ENCODE assay signal across 10 cellular contexts in genomic region chr20:31566658-31567379, GRCh38. TPM values are rescaled to one million over a fixed set of nuclear protein-coding genes. Genes with fewer than 3 reads are reported as not detected.
DNase-seq lines count a peak whose midpoint lies in the region; ATAC-seq, FAIRE-seq and TF ChIP-seq lines count a peak whose summit lies in the region.
"Had no signal": no experiment of that assay in that cellular context is flagged by ENCODE, and none has a peak within 500 bp of the region (broad histone marks: within the 10 kb centered on the region; RNA-seq: fewer than 3 reads in every experiment).

No MANE protein-coding gene starts in this region.

- no peak for TF ChIP-seq RAD21 in SK-N-SH (IDR thresholded peaks at IDR 0.05; ENCODE audit: low read length)

- H3K9me3 ChIP-seq in SK-N-SH (no peaks in the 10 kb centered on the region), body of pancreas (no peaks in the 10 kb centered on the region), smooth muscle cell (replicated peaks; ENCODE audit: low read depth) (no peaks in the 10 kb centered on the region)

- CTCF ChIA-PET in SK-N-SH (lab: Yijun Ruan, JAX), result interaction anchor here (1.1 to 31.0 kb wide), 4 partner anchors 9 to 157 kb away, joined by 3 to 1802 read pairs (median 85); partner anchors contain the start of genes BCL2L1 and ID1

- FAIRE-seq in GM12892 (lab: Jason Lieb, UNC) (no peak), GM19239 (lab: Jason Lieb, UNC) (no peak)

- H3K4me2 ChIP-seq in SK-N-SH (no peak overlapping the region), smooth muscle cell (no peak overlapping the region)

- ATAC-seq in SK-N-SH treated with all-trans-retinoic acid at 6 μM for 48 hours (no peak), body of pancreas (no peak)

- WGBS in SK-N-SH (ENCODE audit: low lambda C conversion rate), result 64% methylated on average over 10 of the region's 14 CpGs
- whole genome bisulfite sequencing in body of pancreas, 2 donors, result 54 to 61% methylated on average over 11 to 14 of the region's 14 CpGs
- WGBS in smooth muscle cell (ENCODE audit: low lambda C conversion rate), result 56% methylated on average over 14 of the region's 14 CpGs

- H4K20me1 ChIP-seq in SK-N-SH (ENCODE audit: insufficient read depth) (no peaks in the 10 kb centered on the region), smooth muscle cell (ENCODE audit: low read depth) (no peaks in the 10 kb centered on the region)

- H3K36me3 ChIP-seq in SK-N-SH (replicated peaks in 1 of 2; ENCODE audit: control insufficient read depth in 1 of 2, insufficient read depth in 2 of 2, low read length in 1 of 2), result peaks cover 29 to 36% of the 10 kb centered on the region in 2 experiments
- H3K36me3 ChIP-seq in body of pancreas (replicated peaks in 1 of 2; ENCODE audit: insufficient read depth in 1 of 2, low read depth in 2 of 2), result peaks cover 0 to 17% of the 10 kb centered on the region in 2 donors
- peaks cover 4% of the 10 kb centered on the region for H3K36me3 ChIP-seq in smooth muscle cell (ENCODE audit: low read depth)

- DNase-seq in SK-N-SH (no peak), NCI-H345 (lab: John Stamatoyannopoulos, UW) (peak; percentile 95), body of pancreas (peak in 2 of 4 donors; percentile 30 to 73), smooth muscle cell (lab: John Stamatoyannopoulos, UW; ENCODE audit: unreplicated experiment) (no peak), GM12892 (ENCODE audit: insufficient read length) (no peak), GM19239 (ENCODE audit: insufficient read length, low spot score) (no peak), H4 (ENCODE audit: low spot score) (no peak)

- H3K27ac ChIP-seq in SK-N-SH (ENCODE audit: low read depth in 2 of 2, low read length in 1 of 2), result peak overlapping the region; percentile 15 to 99; a peak in 3 of 4 replicates
- H3K27ac ChIP-seq in body of pancreas, result peak overlapping the region in 3 of 4 donors; percentile 16 to 40 (median 19)
- H3K27ac ChIP-seq in smooth muscle cell (ENCODE audit: low read depth), result peak overlapping the region; percentile 83
- H3K27ac ChIP-seq: parathyroid adenoma had no signal

- peaks cover 4% of the 10 kb centered on the region; the same call in 1 of the 2 replicates for H3K79me2 ChIP-seq in SK-N-SH (ENCODE audit: insufficient read depth)
- no peaks in the 10 kb centered on the region for H3K79me2 ChIP-seq in smooth muscle cell (ENCODE audit: low read depth)
- H3K79me2 ChIP-seq: parathyroid adenoma had no signal

- POLR2A ChIA-PET in SK-N-SH (lab: Yijun Ruan, JAX), result interaction anchor here (0.6 to 8.9 kb wide), 3 partner anchors 10 to 74 kb away, joined by 3 to 181 read pairs (median 7); no protein-coding TSS in a partner anchor

- H3K4me3 ChIP-seq in SK-N-SH (ENCODE audit: low read depth in 2 of 2, low read length in 1 of 2) (no peak overlapping the region), body of pancreas (no peak overlapping the region), smooth muscle cell (no peak overlapping the region)
- H3K4me3 ChIP-seq: dorsolateral prefrontal cortex had no signal

- TF ChIP-seq EP300 in SK-N-SH (IDR thresholded peaks at IDR 0.05; ENCODE audit: borderline replicate concordance in 1 of 2, low read depth in 1 of 2, low read length in 1 of 2), result no peak

- H3K9me2 ChIP-seq in SK-N-SH, result no peaks in the 10 kb centered on the region

- no peak overlapping the region for H2AFZ ChIP-seq in SK-N-SH (ENCODE audit: low read depth)
- no peak overlapping the region for H2AFZ ChIP-seq in smooth muscle cell (ENCODE audit: low read depth)
- H2AFZ ChIP-seq: parathyroid adenoma had no signal

- H3F3A ChIP-seq in SK-N-SH (replicated peaks; ENCODE audit: insufficient read depth) (peaks cover 55% of the 10 kb centered on the region), smooth muscle cell (ENCODE audit: low read depth) (peaks cover 66% of the 10 kb centered on the region)

- H3K27me3 ChIP-seq in SK-N-SH (ENCODE audit: insufficient read depth) (no peaks in the 10 kb centered on the region), body of pancreas (no peaks in the 10 kb centered on the region), smooth muscle cell (ENCODE audit: low read depth) (no peaks in the 10 kb centered on the region)
- H3K27me3 ChIP-seq: dorsolateral prefrontal cortex had no signal

- no peak for TF ChIP-seq CTCF in SK-N-SH (IDR thresholded peaks at IDR 0.05)
- no peak for TF ChIP-seq CTCF in body of pancreas (IDR thresholded peaks at IDR 0.05)
- TF ChIP-seq CTCF in smooth muscle cell (IDR thresholded peaks at IDR 0.05; ENCODE audit: borderline replicate concordance, insufficient read depth, poor library complexity, severe bottlenecking), result no peak

- H3K4me1 ChIP-seq in SK-N-SH (ENCODE audit: control insufficient read depth in 1 of 2, insufficient read depth in 2 of 2, low read depth in 1 of 2, low read length in 1 of 2) (peaks cover 38 to 55% of the 10 kb centered on the region in 2 experiments), body of pancreas (peaks cover 11% of the 10 kb centered on the region), smooth muscle cell (ENCODE audit: low read depth) (no peaks in the 10 kb centered on the region)
- H3K4me1 ChIP-seq: parathyroid adenoma had no signal

- intact Hi-C loops in body of pancreas (cut with DNase I), result loop anchor here (5.0 kb wide), 1 partner anchor 45 kb away; no protein-coding TSS in a partner anchor

- TF ChIP-seq POLR2A in body of pancreas (IDR thresholded peaks at IDR 0.05) (no peak), GM12892 (IDR thresholded peaks at IDR 0.05; ENCODE audit: low read depth, low read length) (no peak)

- no peak overlapping the region for H3K9ac ChIP-seq in SK-N-SH
- no peak overlapping the region for H3K9ac ChIP-seq in smooth muscle cell (ENCODE audit: low read depth)
- H3K9ac ChIP-seq: parathyroid adenoma had no signal

TF ChIP-seq in SK-N-SH, 30 proteins besides CTCF, POLR2A, EP300 and RAD21 (continues in another document):
- TF ChIP-seq ELF1 (IDR thresholded peaks at IDR 0.05) (no peak), RCOR1 (IDR thresholded peaks at IDR 0.05; ENCODE audit: low read length) (no peak), MEF2A (IDR thresholded peaks at IDR 0.05; ENCODE audit: borderline replicate concordance, low read depth) (no peak), GABPA (IDR thresholded peaks at IDR 0.05; ENCODE audit: low read depth) (no peak), NFIC (IDR thresholded peaks at IDR 0.05; ENCODE audit: borderline replicate concordance) (no peak), TEAD4 (IDR thresholded peaks at IDR 0.05; ENCODE audit: borderline replicate concordance, insufficient read depth) (no peak), CHD2 (IDR thresholded peaks at IDR 0.05; ENCODE audit: low read length, partially characterized antibody) (no peak), TAF1 (IDR thresholded peaks at IDR 0.05; ENCODE audit: borderline replicate concordance, low read depth, low read length) (no peak), YY1 (IDR thresholded peaks at IDR 0.05; ENCODE audit: low read depth) (no peak), EZH2phosphoT487 (IDR thresholded peaks at IDR 0.05; ENCODE audit: borderline replicate concordance, low read depth) (no peak), MXI1 (IDR thresholded peaks at IDR 0.05; ENCODE audit: low read depth, low read length) (no peak), RFX5 (IDR thresholded peaks at IDR 0.05; ENCODE audit: low read length) (no peak), RXRA (IDR thresholded peaks at IDR 0.05; ENCODE audit: borderline replicate concordance, low read depth) (no peak)

TF ChIP-seq in SK-N-SH treated with all-trans-retinoic acid at 6 μM for 48 hours, 23 proteins besides CTCF, POLR2A, EP300 and RAD21:
- TF ChIP-seq PPARA (CRISPR knock-in tag; IDR thresholded peaks at IDR 0.05; ENCODE audit: borderline replicate concordance) (no peak), ZNF8 (CRISPR knock-in tag; IDR thresholded peaks at IDR 0.05) (no peak), TCF4 (CRISPR knock-in tag; IDR thresholded peaks at IDR 0.05; ENCODE audit: borderline replicate concordance) (no peak), CREB5 (CRISPR knock-in tag; IDR thresholded peaks at IDR 0.05; ENCODE audit: low read depth) (no peak), TOX (CRISPR knock-in tag; IDR thresholded peaks at IDR 0.05; ENCODE audit: borderline replicate concordance) (no peak), ISL1 (CRISPR knock-in tag; IDR thresholded peaks at IDR 0.05) (no peak)

RNA-seq across cellular contexts. Expression of gene ID1, which starts 38.3 kb away (rescaled TPM):
- 324 and 493 TPM in 2 replicates for polyA plus RNA-seq in SK-N-SH (2012; rRNA removed)
- polyA plus RNA-seq in SK-N-SH (2012; cell fraction: cytosol; rRNA removed), result 194 and 301 TPM in 2 replicates
- 945 and 1,537 TPM in 2 replicates for polyA plus RNA-seq in SK-N-SH (2012; cell fraction: nucleus; rRNA removed)
- total RNA-seq in body of pancreas, result 100 to 1,000 TPM; 169 to 245 TPM
- 396 and 414 TPM in 2 replicates for total RNA-seq in smooth muscle cell
- 87.6 and 182 TPM in 2 replicates for polyA plus RNA-seq in smooth muscle cell
- not detected for polyA plus RNA-seq in GM12892 (2012; ENCODE audit: missing spikeins)
- 410 and 489 TPM in 2 replicates for total RNA-seq in H4 (2014; rRNA removed; shearing (Covaris generic))

RNA-seq across cellular contexts. Expression of gene HM13, which starts 52.6 kb away (rescaled TPM):
- polyA plus RNA-seq in SK-N-SH (2012; rRNA removed) (160 and 176 TPM in 2 replicates), smooth muscle cell (336 and 397 TPM in 2 replicates)
- polyA plus RNA-seq in SK-N-SH (2012; cell fraction: cytosol; rRNA removed), result 86.0 and 123 TPM in 2 replicates
- polyA plus RNA-seq in SK-N-SH (2012; cell fraction: nucleus; rRNA removed), result 153 and 200 TPM in 2 replicates
- total RNA-seq in body of pancreas (10 to 100 TPM; 73.2 to 79.4 TPM), smooth muscle cell (165 and 210 TPM in 2 replicates)
- 43.4 TPM for polyA plus RNA-seq in GM12892 (2012; ENCODE audit: missing spikeins)
- 72.4 and 109 TPM in 2 replicates for total RNA-seq in H4 (2014; rRNA removed; shearing (Covaris generic))

Comparison
In these comparisons a context has a peak if more than half of its experiments do, and no peak if none do; other contexts are left out.
1. H3K27ac ChIP-seq: peak in every context shown above with its lines; median percentile 83 in smooth muscle cell; 57 in SK-N-SH; 19 in body of pancreas.